In the genomic region with DNA sequence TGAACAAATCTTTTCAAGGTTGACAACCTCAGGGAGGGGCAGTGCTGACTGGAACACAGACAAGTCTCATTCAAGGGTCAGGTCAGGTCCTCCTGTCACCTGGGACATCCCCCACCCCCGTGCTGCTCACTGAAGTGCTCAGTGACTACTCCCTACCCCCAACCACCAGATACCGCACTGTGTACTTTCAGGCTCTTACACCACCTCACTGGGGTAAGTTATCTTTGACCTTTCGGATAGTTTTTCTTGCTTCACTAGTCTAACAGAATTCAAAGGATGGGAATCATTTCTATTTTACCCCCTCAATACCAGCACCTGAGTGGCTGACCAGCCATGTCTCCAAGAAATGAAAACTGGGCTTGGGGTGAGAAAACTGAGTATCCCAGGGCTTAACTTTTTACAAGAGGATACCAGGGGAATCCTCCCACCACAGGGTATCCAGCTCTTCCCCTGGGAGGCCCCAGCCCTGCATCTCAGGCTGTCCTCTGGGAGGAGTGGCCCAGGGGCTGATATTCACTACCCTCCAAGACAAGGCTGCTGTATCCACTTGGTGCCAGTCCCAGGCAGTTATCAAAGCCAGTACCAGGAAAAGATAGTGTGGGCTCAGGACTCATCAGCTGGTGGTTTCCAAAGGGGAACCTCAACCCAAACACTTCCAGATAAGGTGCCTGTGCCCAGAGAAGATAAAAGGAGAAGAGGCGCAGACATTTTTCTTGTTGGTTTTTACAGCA, we compare ENCODE assay signal across 8 cellular contexts. TPM values are rescaled to one million over a fixed set of nuclear protein-coding genes. Genes with fewer than 3 reads are reported as not detected.
DNase-seq lines count a peak whose midpoint lies in the region; ATAC-seq and TF ChIP-seq lines count a peak whose summit lies in the region.

No MANE protein-coding gene starts in this region.

- no peak overlapping the region for H2AFZ ChIP-seq in mammary epithelial cell (ENCODE audit: low read depth, low read length)

- POLR2A ChIA-PET in MCF 10A (lab: Yijun Ruan, JAX) = interaction anchor here (0.7 kb wide), 1 partner anchor 565 kb away, joined by 3 read pairs; no protein-coding TSS in a partner anchor

- H3K4me2 ChIP-seq in mammary epithelial cell (ENCODE audit: insufficient read depth, low read depth, low read length) = no peak overlapping the region

- BruUV-seq in MCF 10A (replicated peaks; lab: Mats Ljungman, UMichigan) (no TSS peak), mammary epithelial cell (replicated peaks; lab: Mats Ljungman, UMichigan) (no TSS peak)

- no peaks in the 10 kb centered on the region for H3K27me3 ChIP-seq in mammary epithelial cell (ENCODE audit: insufficient read depth, low read length)

- intact Hi-C loops in MCF 10A (cut with micrococcal nuclease) (no loop called here), mammary epithelial cell (cut with micrococcal nuclease) (loop anchor here (5.0 kb wide), 1 partner anchor 39 kb away; the partner anchor contains the start of gene ZNF44)

- H3K4me1 Mint-ChIP-seq in MCF 10A (ENCODE audit: insufficient read depth, unreplicated experiment) (peaks cover 11% of the 10 kb centered on the region), type B pancreatic cell (ENCODE audit: unreplicated experiment) (peaks cover 21% of the 10 kb centered on the region)

- no peaks in the 10 kb centered on the region for H3K4me1 ChIP-seq in mammary epithelial cell (ENCODE audit: insufficient read depth, low read length)

- H3K9me3 Mint-ChIP-seq in MCF 10A (ENCODE audit: unreplicated experiment) (no peaks in the 10 kb centered on the region), type B pancreatic cell (no peaks in the 10 kb centered on the region)

- H3K27ac Mint-ChIP-seq in MCF 10A (ENCODE audit: low read depth, unreplicated experiment) (no peak overlapping the region), type B pancreatic cell (no peak overlapping the region)

- DNase-seq in MCF 10A (ENCODE audit: unreplicated experiment) (no peak), mammary epithelial cell (no peak), left lobe of liver (ENCODE audit: low spot score) (peak; percentile 85), type B pancreatic cell (ENCODE audit: extremely low spot score, unreplicated experiment) (no peak), NCI-H1417 treated with DMSO at 0.1 percent for 48 hours (lab: John Stamatoyannopoulos, UW) (no peak), dermis blood vessel endothelial cell (no peak)
- DNase-seq in activated CD8-positive, alpha-beta memory T cell treated with anti-CD3 and anti-CD28 coated beads, Interleukin-2, amount 50 U/mL, for 24 hours (ENCODE audit: extremely low read depth) = peak; percentile 51

- in situ Hi-C loops in mammary epithelial cell (cut with MboI; ENCODE audit: low sequenced_read_pairs in 2 of 2) = no loop called here

- H3K4me3 ChIP-seq in mammary epithelial cell (replicated peaks in 1 of 3; ENCODE audit: insufficient read depth in 1 of 3, low read depth in 2 of 3, low read length in 3 of 3) = no peak overlapping the region

- H3K79me2 ChIP-seq in mammary epithelial cell (ENCODE audit: insufficient read depth, low read length) = no peaks in the 10 kb centered on the region

- CTCF ChIA-PET in MCF 10A (lab: Yijun Ruan, JAX) (no interaction called here), mammary epithelial cell (lab: Charles Lee; ENCODE audit: low non-redundant PET) (no interaction called here)

- ATAC-seq in left lobe of liver = peak; percentile 71
- ATAC-seq in HG03521 (IDR thresholded peaks at IDR 0.05; ENCODE audit: unreplicated experiment) = no peak

- WGBS in mammary epithelial cell (ENCODE audit: low coverage, missing lambda C conversion rate) = 96% methylated on average over 3 of the region's 4 CpGs

- no peak overlapping the region for H3K27ac ChIP-seq in mammary epithelial cell (ENCODE audit: insufficient read depth, low read depth, low read length)

- TF ChIP-seq CTCF in MCF 10A (IDR thresholded peaks at IDR 0.05; ENCODE audit: unreplicated experiment) (no peak), mammary epithelial cell (conservative IDR thresholded peaks at IDR 0.05 in 1 of 2, IDR thresholded peaks at IDR 0.05 in 1 of 2; ENCODE audit: extremely low read depth in 1 of 2, insufficient read depth in 1 of 2, low read depth in 1 of 2, low read length in 2 of 2) (no peak), type B pancreatic cell (conservative IDR thresholded peaks at IDR 0.05) (no peak)

- dilution Hi-C loops in mammary epithelial cell (cut with HindIII; ENCODE audit: low sequenced_read_pairs) = no loop called here

- H3K36me3 Mint-ChIP-seq in MCF 10A (ENCODE audit: insufficient read depth, unreplicated experiment) (no peaks in the 10 kb centered on the region), type B pancreatic cell (no peaks in the 10 kb centered on the region)

- H3K9ac ChIP-seq in mammary epithelial cell (ENCODE audit: insufficient read depth, low read length) = no peak overlapping the region

- H4K20me1 ChIP-seq in mammary epithelial cell (ENCODE audit: insufficient read depth, low read length) = no peaks in the 10 kb centered on the region

- no peaks in the 10 kb centered on the region for H3K36me3 ChIP-seq in mammary epithelial cell (ENCODE audit: insufficient read depth, low read length)

- H3K4me3 Mint-ChIP-seq in MCF 10A (ENCODE audit: unreplicated experiment) (peak overlapping the region; percentile 97), type B pancreatic cell (peak overlapping the region; percentile 97)

- no peaks in the 10 kb centered on the region for H3K27me3 Mint-ChIP-seq in MCF 10A (ENCODE audit: insufficient read depth, unreplicated experiment)
- H3K27me3 Mint-ChIP-seq in type B pancreatic cell = no peaks in the 10 kb centered on the region

- no peaks in the 10 kb centered on the region for H3K9me3 ChIP-seq in mammary epithelial cell (replicated peaks; ENCODE audit: insufficient read depth, low read length)

RNA-seq across cellular contexts. Expression of gene ZNF563, which starts 2.1 kb away (rescaled TPM):
- total RNA-seq in MCF 10A (2022) = 1.1 and 1.3 TPM in 2 replicates
- total RNA-seq in mammary epithelial cell = 1 to 10 TPM; 3.7 to 5.0 TPM
- 2.0 TPM for polyA plus RNA-seq in mammary epithelial cell
- 0.67 TPM for polyA minus RNA-seq in mammary epithelial cell
- total RNA-seq in left lobe of liver = 4.6 TPM
- 2.6 and 2.7 TPM in 2 replicates for total RNA-seq in type B pancreatic cell (ENCODE audit: low replicate concordance)
- 2.2 TPM in 2 replicates for total RNA-seq in dermis blood vessel endothelial cell

RNA-seq across cellular contexts. Expression of gene ZNF442, which starts 34.1 kb away (rescaled TPM):
- total RNA-seq in MCF 10A (2022) (0.44 and 0.49 TPM in 2 replicates), mammary epithelial cell (1 to 10 TPM; 2.0 to 2.5 TPM), left lobe of liver (2.6 TPM), type B pancreatic cell (ENCODE audit: low replicate concordance) (2.4 and 5.1 TPM in 2 replicates), dermis blood vessel endothelial cell (2.7 and 4.3 TPM in 2 replicates)
- 0.17 TPM for polyA plus RNA-seq in mammary epithelial cell
- not detected for polyA minus RNA-seq in mammary epithelial cell

RNA-seq across cellular contexts. Expression of gene ZNF44, which starts 36.7 kb away (rescaled TPM):
- total RNA-seq in MCF 10A (2022) = 10.3 and 10.5 TPM in 2 replicates
- total RNA-seq in mammary epithelial cell = 1 to 10 TPM; 6.6 to 7.3 TPM
- polyA plus RNA-seq in mammary epithelial cell = 2.5 TPM
- polyA minus RNA-seq in mammary epithelial cell = 0.52 TPM
- 7.6 TPM for total RNA-seq in left lobe of liver
- 11.7 and 13.0 TPM in 2 replicates for total RNA-seq in type B pancreatic cell (ENCODE audit: low replicate concordance)
- total RNA-seq in dermis blood vessel endothelial cell = 6.9 and 8.8 TPM in 2 replicates

Comparison
In these comparisons a context has a peak if more than half of its experiments do, and no peak if none do; other contexts are left out.
1. DNase-seq: peak in activated CD8-positive, alpha-beta memory T cell treated with anti-CD3 and anti-CD28 coated beads, Interleukin-2, amount 50 U/mL, for 24 hours (single experiment) and left lobe of liver (single experiment); none in MCF 10A (single experiment), mammary epithelial cell (single experiment), type B pancreatic cell (single experiment), NCI-H1417 treated with DMSO at 0.1 percent for 48 hours (single experiment) and dermis blood vessel endothelial cell (single experiment).